Comparison of ENCODE assay signal across 8 cellular contexts in the genomic region with DNA sequence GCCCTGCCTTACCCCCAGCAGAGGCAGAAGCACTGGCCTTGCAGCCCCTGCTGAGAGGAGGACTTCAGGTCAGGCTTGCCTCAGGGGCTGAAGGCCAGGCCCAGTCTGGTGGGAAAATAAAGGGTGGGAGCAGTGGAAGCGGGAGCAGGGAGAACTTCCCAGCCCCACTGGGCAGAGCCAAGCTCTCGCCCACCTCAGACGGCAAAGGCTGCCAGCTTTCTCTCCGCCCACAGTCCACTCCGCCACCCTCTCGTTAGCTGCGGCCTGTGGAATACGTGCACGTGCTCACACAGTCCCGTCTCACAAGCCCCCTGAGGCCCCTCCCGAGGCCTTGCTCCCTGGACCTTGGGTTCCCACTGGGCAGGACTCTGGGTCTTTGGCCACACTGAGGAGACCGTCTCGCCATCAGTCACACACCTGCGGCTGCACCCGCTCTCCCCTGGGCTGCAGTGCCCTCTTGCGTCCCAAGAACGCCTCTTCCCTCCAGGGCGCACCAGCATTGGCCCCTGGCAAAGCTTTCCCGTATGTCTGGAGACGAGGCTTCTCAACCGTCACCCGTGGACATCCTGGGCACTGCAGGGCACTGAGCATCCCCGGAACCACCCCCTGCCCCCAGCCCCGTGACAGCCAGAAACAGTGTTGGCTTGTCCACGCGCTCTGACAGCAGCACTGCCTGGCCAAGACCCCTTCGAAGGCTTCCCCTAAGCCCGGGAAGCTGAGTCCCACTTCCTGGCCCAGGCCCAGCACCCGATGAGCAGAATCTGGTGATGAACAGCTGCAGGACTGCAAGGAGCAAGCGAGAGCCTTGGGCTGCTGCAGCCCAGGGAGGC. TPM values are rescaled to one million over a fixed set of nuclear protein-coding genes. Genes with fewer than 3 reads are reported as not detected.
DNase-seq lines count a peak whose midpoint lies in the region; ATAC-seq and TF ChIP-seq lines count a peak whose summit lies in the region.

No MANE protein-coding gene starts in this region.

- peak overlapping the region; percentile 10 for H3K4me3 Mint-ChIP-seq in Calu3 (ENCODE audit: low read depth, unreplicated experiment)
- H3K4me3 Mint-ChIP-seq in activated CD4-positive, alpha-beta T cell treated with anti-CD3 and anti-CD28 coated beads, Interleukin-2, amount 10 ng/mL, durations not matched to agents 24 days and 14 days = peak overlapping the region; percentile 51

- no peaks in the 10 kb centered on the region for H3K9me3 Mint-ChIP-seq in Calu3 (ENCODE audit: low read depth, unreplicated experiment)
- H3K9me3 Mint-ChIP-seq in activated CD4-positive, alpha-beta T cell treated with anti-CD3 and anti-CD28 coated beads, Interleukin-2, amount 10 ng/mL, durations not matched to agents 24 days and 14 days = no peaks in the 10 kb centered on the region

- CTCF ChIA-PET in Calu3 (lab: Charles Lee) = interaction anchor here (0.6 to 2.0 kb wide), 17 partner anchors 8 to 313 kb away, joined by 3 to 32 read pairs (median 4); partner anchors contain the start of genes AXIN1, FAM234A, MRPL28 and POLR3K

- no peak overlapping the region for H3K4me3 ChIP-seq in coronary artery
- H3K4me3 ChIP-seq in right lobe of liver = no peak overlapping the region

- no TSS peak for BruUV-seq in Calu3 (replicated peaks; lab: Mats Ljungman, UMichigan)

- intact Hi-C loops in Calu3 (cut with micrococcal nuclease; ENCODE audit: unreplicated experiment) (loop anchor here (1.0 kb wide), 1 partner anchor 255 kb away; no protein-coding TSS in a partner anchor), right lobe of liver (cut with DNase I) (loop anchor here in 1 of 2 donors (10.0 kb wide), 1 partner anchor 127 kb away; the partner anchor contains the start of gene FAM234A)
- intact Hi-C loops in activated CD4-positive, alpha-beta T cell treated with anti-CD3 and anti-CD28 coated beads, Interleukin-2, amount 10 ng/mL, durations not matched to agents 24 days and 14 days (cut with micrococcal nuclease) = loop anchor here (1.0 to 5.0 kb wide), 3 partner anchors 180 to 297 kb away; partner anchors contain the start of gene HBQ1

- peaks cover 0 to 6% (median 0%) of the 10 kb centered on the region in 4 donors for H3K36me3 ChIP-seq in right lobe of liver

- no peaks in the 10 kb centered on the region for H3K4me1 ChIP-seq in right lobe of liver

- H3K27ac Mint-ChIP-seq in Calu3 (ENCODE audit: unreplicated experiment) = no peak overlapping the region
- no peak overlapping the region for H3K27ac Mint-ChIP-seq in activated CD4-positive, alpha-beta T cell treated with anti-CD3 and anti-CD28 coated beads, Interleukin-2, amount 10 ng/mL, durations not matched to agents 24 days and 14 days

- no peak overlapping the region for H3K27ac ChIP-seq in coronary artery
- no peak overlapping the region for H3K27ac ChIP-seq in right lobe of liver

- peak; percentile 89 for TF ChIP-seq CTCF in Calu3 (IDR thresholded peaks at IDR 0.05; ENCODE audit: unreplicated experiment)
- peak; percentile 48 for TF ChIP-seq CTCF in coronary artery (IDR thresholded peaks at IDR 0.05)
- TF ChIP-seq CTCF in right lobe of liver (IDR thresholded peaks at IDR 0.05) = peak; percentile 64 to 82 (median 80)

- H3K9me3 ChIP-seq in right lobe of liver = no peaks in the 10 kb centered on the region

- no peak for TF ChIP-seq POLR2A in right lobe of liver (IDR thresholded peaks at IDR 0.05)

- DNase-seq in Calu3 = peak; percentile 91
- peak; percentile 45 for DNase-seq in NCI-H510A (lab: John Stamatoyannopoulos, UW)
- DNase-seq in activated CD4-positive, alpha-beta T cell treated with anti-CD3 and anti-CD28 coated beads, Interleukin-2, amount 10 ng/mL, durations not matched to agents 24 days and 14 days = peak; percentile 92
- DNase-seq in coronary artery (ENCODE audit: low spot score) = no peak
- peak; percentile 81 to 85 (median 84) for DNase-seq in right lobe of liver
- peak; percentile 52 to 68 (median 65) for DNase-seq in stimulated activated CD4-positive, alpha-beta T cell treated with anti-CD3 and anti-CD28 coated beads, TNF-alpha, amount 100 ng/mL, for 48 hours (ENCODE audit: low read depth in 3 of 3)

- no peaks in the 10 kb centered on the region for H3K27me3 ChIP-seq in right lobe of liver

- WGBS in right lobe of liver (ENCODE audit: insufficient coverage, low coverage, low lambda C conversion rate, missing lambda C conversion rate) = 13% methylated on average over 7 of the region's 30 CpGs

- no peaks in the 10 kb centered on the region for H3K4me1 Mint-ChIP-seq in Calu3 (ENCODE audit: low read depth, unreplicated experiment)
- H3K4me1 Mint-ChIP-seq in activated CD4-positive, alpha-beta T cell treated with anti-CD3 and anti-CD28 coated beads, Interleukin-2, amount 10 ng/mL, durations not matched to agents 24 days and 14 days = peaks cover 4% of the 10 kb centered on the region

- ATAC-seq in HG02759 (IDR thresholded peaks at IDR 0.05; ENCODE audit: unreplicated experiment) (peak; percentile 55), right lobe of liver (peak; percentile 85 to 95 (median 91)), GM21367 (IDR thresholded peaks at IDR 0.05; ENCODE audit: unreplicated experiment) (no peak)

- peaks cover 20% of the 10 kb centered on the region for H3K27me3 Mint-ChIP-seq in Calu3 (ENCODE audit: unreplicated experiment)
- no peaks in the 10 kb centered on the region for H3K27me3 Mint-ChIP-seq in activated CD4-positive, alpha-beta T cell treated with anti-CD3 and anti-CD28 coated beads, Interleukin-2, amount 10 ng/mL, durations not matched to agents 24 days and 14 days

- peaks cover 18% of the 10 kb centered on the region for H3K36me3 Mint-ChIP-seq in Calu3 (ENCODE audit: insufficient read depth, unreplicated experiment)
- peaks cover 4% of the 10 kb centered on the region for H3K36me3 Mint-ChIP-seq in activated CD4-positive, alpha-beta T cell treated with anti-CD3 and anti-CD28 coated beads, Interleukin-2, amount 10 ng/mL, durations not matched to agents 24 days and 14 days (ENCODE audit: low read depth)

RNA-seq across cellular contexts. Expression of gene MRPL28, which starts 8.3 kb away (rescaled TPM):
- total RNA-seq in Calu3 (2022) = 115 and 126 TPM in 2 replicates
- 106 and 109 TPM in 2 replicates for total RNA-seq in activated CD4-positive, alpha-beta T cell treated with anti-CD3 and anti-CD28 coated beads, Interleukin-2, amount 10 ng/mL, durations not matched to agents 24 days and 14 days
- total RNA-seq in right lobe of liver = 10 to 100 TPM; 29.9 to 64.7 (median 32.6) TPM

RNA-seq across cellular contexts. Expression of gene AXIN1, which starts 9.6 kb away (rescaled TPM):
- 49.8 and 52.5 TPM in 2 replicates for total RNA-seq in Calu3 (2022)
- total RNA-seq in activated CD4-positive, alpha-beta T cell treated with anti-CD3 and anti-CD28 coated beads, Interleukin-2, amount 10 ng/mL, durations not matched to agents 24 days and 14 days = 26.7 and 27.9 TPM in 2 replicates
- total RNA-seq in right lobe of liver = 10 to 100 TPM in 3 of 6 experiments, 1 to 10 TPM in 3; 5.5 to 17.4 (median 9.4) TPM

RNA-seq across cellular contexts. Expression of gene PGAP6, which starts 19.7 kb away (rescaled TPM):
- total RNA-seq in Calu3 (2022) (70.0 and 78.5 TPM in 2 replicates), right lobe of liver (10 to 100 TPM; 24.3 to 44.6 (median 28.0) TPM)
- 34.1 and 37.8 TPM in 2 replicates for total RNA-seq in activated CD4-positive, alpha-beta T cell treated with anti-CD3 and anti-CD28 coated beads, Interleukin-2, amount 10 ng/mL, durations not matched to agents 24 days and 14 days

RNA-seq across cellular contexts. Expression of gene NME4, which starts 34.9 kb away (rescaled TPM):
- 88.2 and 96.5 TPM in 2 replicates for total RNA-seq in Calu3 (2022)
- total RNA-seq in activated CD4-positive, alpha-beta T cell treated with anti-CD3 and anti-CD28 coated beads, Interleukin-2, amount 10 ng/mL, durations not matched to agents 24 days and 14 days = 64.3 and 64.8 TPM in 2 replicates
- total RNA-seq in right lobe of liver = 10 to 100 TPM; 50.3 to 83.6 (median 61.0) TPM

RNA-seq across cellular contexts. Expression of gene DECR2, which starts 39.6 kb away (rescaled TPM):
- 41.2 and 49.6 TPM in 2 replicates for total RNA-seq in Calu3 (2022)
- total RNA-seq in activated CD4-positive, alpha-beta T cell treated with anti-CD3 and anti-CD28 coated beads, Interleukin-2, amount 10 ng/mL, durations not matched to agents 24 days and 14 days = 17.6 and 18.5 TPM in 2 replicates
- 100 to 1,000 TPM in 3 of 6 experiments, 10 to 100 TPM in 3; 73.6 to 169 (median 97.0) TPM for total RNA-seq in right lobe of liver
